18 cellular contexts compared by ENCODE assay signal in genomic region chr12:131370791-131371579, GRCh38.
DNase-seq lines count a peak whose midpoint lies in the region; ATAC-seq, FAIRE-seq and TF ChIP-seq lines count a peak whose summit lies in the region.
"Had no signal": no experiment of that assay in that cellular context is flagged by ENCODE, and none has a peak within 500 bp of the region (broad histone marks: within the 10 kb centered on the region; RNA-seq: fewer than 3 reads in every experiment).

No MANE protein-coding gene starts in this region.

- no peak overlapping the region for H3K4me2 ChIP-seq in neural progenitor cell

- H3K27me3 Mint-ChIP-seq in chondrocyte (ENCODE audit: low read depth) = peaks cover 7% of the 10 kb centered on the region
- H3K27me3 Mint-ChIP-seq in neural progenitor cell (ENCODE audit: insufficient read depth, low read depth) = peaks cover 15% of the 10 kb centered on the region
- no peaks in the 10 kb centered on the region for H3K27me3 Mint-ChIP-seq in activated CD4-positive, alpha-beta T cell treated with anti-CD3 and anti-CD28 coated beads, Interleukin-2, amount 10 ng/mL, durations not matched to agents 7 days and 5 days

- no peaks in the 10 kb centered on the region for H3K36me3 ChIP-seq in neural progenitor cell

- no peak for FAIRE-seq in RCC 7860 (lab: Jason Lieb, UNC)
- FAIRE-seq: A204.1, GM12878, GM18507 had no signal

- no peak overlapping the region for H2AFZ ChIP-seq in neural progenitor cell (replicated peaks)

- peak; percentile 41 for DNase-seq in activated effector memory CD4-positive, alpha-beta T cell treated with anti-CD3 and anti-CD28 coated beads, Interleukin-2, amount 50 U/mL, for 16 hours
- no peak for DNase-seq in activated effector memory CD4-positive, alpha-beta T cell treated with Interleukin-2 at 50 U/mL for 16 hours
- DNase-seq in chondrocyte (ENCODE audit: low spot score) = peak; percentile 51
- no peak for DNase-seq in neural progenitor cell (ENCODE audit: low spot score)
- DNase-seq in RCC 7860 (ENCODE audit: low spot score) = no peak
- no peak for DNase-seq in activated CD4-positive, alpha-beta T cell treated with anti-CD3 and anti-CD28 coated beads, Interleukin-2, amount 10 ng/mL, durations not matched to agents 7 days and 5 days
- no peak for DNase-seq in occipital lobe (lab: John Stamatoyannopoulos, UW)
- DNase-seq: C1 segment of cervical spinal cord, COR-L47, HCEC 1CT, KG1, NCI-H1092 treated with DMSO at 0.1 percent for 48 hours, Right ventricle myocardium superior had no signal

- POLR2A ChIA-PET in activated CD4-positive, alpha-beta T cell treated with anti-CD3 and anti-CD28 coated beads, Interleukin-2, amount 10 ng/mL, durations not matched to agents 7 days and 5 days (lab: Charles Lee) = no interaction called here

- H3K9me3 Mint-ChIP-seq in chondrocyte (ENCODE audit: low read depth) (no peaks in the 10 kb centered on the region), neural progenitor cell (no peaks in the 10 kb centered on the region)
- H3K9me3 Mint-ChIP-seq in activated CD4-positive, alpha-beta T cell treated with anti-CD3 and anti-CD28 coated beads, Interleukin-2, amount 10 ng/mL, durations not matched to agents 7 days and 5 days = no peaks in the 10 kb centered on the region

- no peaks in the 10 kb centered on the region for H3K27me3 ChIP-seq in neural progenitor cell

- no peaks in the 10 kb centered on the region for H3K4me1 ChIP-seq in neural progenitor cell

- no peak overlapping the region for H3K4me3 ChIP-seq in neural progenitor cell
- H3K4me3 ChIP-seq: GM12878 had no signal

- no peak overlapping the region for H3K27ac ChIP-seq in neural progenitor cell

- H3K79me2 ChIP-seq in neural progenitor cell (ENCODE audit: low read depth) = no peaks in the 10 kb centered on the region

- H3K4me1 Mint-ChIP-seq in chondrocyte (ENCODE audit: low read depth) = no peaks in the 10 kb centered on the region
- peaks cover 34% of the 10 kb centered on the region for H3K4me1 Mint-ChIP-seq in neural progenitor cell
- no peaks in the 10 kb centered on the region for H3K4me1 Mint-ChIP-seq in activated CD4-positive, alpha-beta T cell treated with anti-CD3 and anti-CD28 coated beads, Interleukin-2, amount 10 ng/mL, durations not matched to agents 7 days and 5 days

- H3K27ac Mint-ChIP-seq in chondrocyte (ENCODE audit: unreplicated experiment) = no peak overlapping the region
- H3K27ac Mint-ChIP-seq in neural progenitor cell = peak overlapping the region; percentile 64
- H3K27ac Mint-ChIP-seq in activated CD4-positive, alpha-beta T cell treated with anti-CD3 and anti-CD28 coated beads, Interleukin-2, amount 10 ng/mL, durations not matched to agents 7 days and 5 days = no peak overlapping the region

- H3K9ac ChIP-seq in neural progenitor cell = no peak overlapping the region

- CTCF ChIA-PET in activated CD4-positive, alpha-beta T cell treated with anti-CD3 and anti-CD28 coated beads, Interleukin-2, amount 10 ng/mL, durations not matched to agents 7 days and 5 days (lab: Charles Lee) = no interaction called here

- no peaks in the 10 kb centered on the region for H4K20me1 ChIP-seq in neural progenitor cell (ENCODE audit: low read depth)

- H3K4me3 Mint-ChIP-seq in chondrocyte (ENCODE audit: unreplicated experiment) (no peak overlapping the region), neural progenitor cell (no peak overlapping the region)
- H3K4me3 Mint-ChIP-seq in activated CD4-positive, alpha-beta T cell treated with anti-CD3 and anti-CD28 coated beads, Interleukin-2, amount 10 ng/mL, durations not matched to agents 7 days and 5 days = no peak overlapping the region

- H3K36me3 Mint-ChIP-seq in chondrocyte (ENCODE audit: low read depth) (no peaks in the 10 kb centered on the region), neural progenitor cell (no peaks in the 10 kb centered on the region)
- H3K36me3 Mint-ChIP-seq in activated CD4-positive, alpha-beta T cell treated with anti-CD3 and anti-CD28 coated beads, Interleukin-2, amount 10 ng/mL, durations not matched to agents 7 days and 5 days (ENCODE audit: low read depth) = no peaks in the 10 kb centered on the region

- H3F3A ChIP-seq in neural progenitor cell (ENCODE audit: low read depth) = no peaks in the 10 kb centered on the region

- ATAC-seq in HG03432 (IDR thresholded peaks at IDR 0.05; ENCODE audit: unreplicated experiment) = no peak
- ATAC-seq: SK-N-SH treated with all-trans-retinoic acid at 6 μM for 48 hours had no signal

- no peak for TF ChIP-seq CTCF in chondrocyte (IDR thresholded peaks at IDR 0.05)
- no peak for TF ChIP-seq CTCF in neural progenitor cell (IDR thresholded peaks at IDR 0.05)

- no peaks in the 10 kb centered on the region for H3K9me3 ChIP-seq in neural progenitor cell (ENCODE audit: low read depth)

Comparison
In these comparisons a context has a peak if more than half of its experiments do, and no peak if none do; other contexts are left out.
1. DNase-seq: peak in activated effector memory CD4-positive, alpha-beta T cell treated with anti-CD3 and anti-CD28 coated beads, Interleukin-2, amount 50 U/mL, for 16 hours (single experiment) and chondrocyte (single experiment); none in activated effector memory CD4-positive, alpha-beta T cell treated with Interleukin-2 at 50 U/mL for 16 hours (single experiment), neural progenitor cell (single experiment), RCC 7860 (single experiment), activated CD4-positive, alpha-beta T cell treated with anti-CD3 and anti-CD28 coated beads, Interleukin-2, amount 10 ng/mL, durations not matched to agents 7 days and 5 days (single experiment) and occipital lobe (single experiment).